ENCODE assay signal across 8 cellular contexts in genomic region chr3:101779808-101780366, GRCh38. TPM values are rescaled to one million over a fixed set of nuclear protein-coding genes. Genes with fewer than 3 reads are reported as not detected.
DNase-seq lines count a peak whose midpoint lies in the region; ATAC-seq, FAIRE-seq and TF ChIP-seq lines count a peak whose summit lies in the region.

No MANE protein-coding gene starts in this region.

- intact Hi-C loops in left lung (cut with DNase I): no loop called here

- peak overlapping the region; percentile 45 for H3K27ac ChIP-seq in astrocyte (ENCODE audit: low read depth, low read length)
- H3K27ac ChIP-seq in left lung: peak overlapping the region; percentile 81 to 89
- H3K27ac ChIP-seq in upper lobe of left lung: peak overlapping the region; percentile 81 to 92 (median 88)

- H3K9me3 ChIP-seq in astrocyte (ENCODE audit: insufficient read depth, low read depth, low read length): no peaks in the 10 kb centered on the region
- H3K9me3 ChIP-seq in left lung: no peaks in the 10 kb centered on the region
- no peaks in the 10 kb centered on the region for H3K9me3 ChIP-seq in upper lobe of left lung

- TF ChIP-seq CTCF in GM12875 (IDR thresholded peaks at IDR 0.05; ENCODE audit: borderline replicate concordance, insufficient read depth, low read depth, low read length): no peak
- TF ChIP-seq CTCF in astrocyte (IDR thresholded peaks at IDR 0.05; ENCODE audit: insufficient read depth, low read depth, low read length): no peak
- no peak for TF ChIP-seq CTCF in left lung (IDR thresholded peaks at IDR 0.05)
- no peak for TF ChIP-seq CTCF in upper lobe of left lung (IDR thresholded peaks at IDR 0.05)
- no peak for TF ChIP-seq CTCF in omental fat pad (IDR thresholded peaks at IDR 0.05)

- H3K4me3 ChIP-seq in GM12875 (ENCODE audit: low read depth, low read length) (peak overlapping the region; percentile 93), astrocyte (ENCODE audit: insufficient read depth, low read depth, low read length) (peak overlapping the region; percentile 82), left lung (peak overlapping the region; percentile 79 to 98), upper lobe of left lung (peak overlapping the region; percentile 79 to 85 (median 83))

- H3K4me1 ChIP-seq in astrocyte (ENCODE audit: insufficient read depth, low read length) (peaks cover 20% of the 10 kb centered on the region), left lung (peaks cover 6 to 45% of the 10 kb centered on the region in 2 donors), upper lobe of left lung (peaks cover 17 to 36% (median 31%) of the 10 kb centered on the region in 4 donors)

- peaks cover 15% of the 10 kb centered on the region for H3K36me3 ChIP-seq in astrocyte (ENCODE audit: insufficient read depth, low read length)
- H3K36me3 ChIP-seq in left lung: peaks cover 0 to 21% of the 10 kb centered on the region in 2 donors
- peaks cover 0 to 18% (median 9%) of the 10 kb centered on the region in 4 donors for H3K36me3 ChIP-seq in upper lobe of left lung

- peaks cover 5% of the 10 kb centered on the region for H4K20me1 ChIP-seq in astrocyte (ENCODE audit: insufficient read depth, low read length)

- FAIRE-seq in astrocyte (lab: Jason Lieb, UNC): no peak

- peak overlapping the region; percentile 45 for H3K27ac Mint-ChIP-seq in astrocyte (ENCODE audit: unreplicated experiment)

- H3K36me3 Mint-ChIP-seq in astrocyte (ENCODE audit: low read depth, unreplicated experiment): peaks cover 11% of the 10 kb centered on the region

- TF ChIP-seq POLR2A in upper lobe of left lung (IDR thresholded peaks at IDR 0.05): no peak

- no peak for ATAC-seq in left lung
- ATAC-seq in upper lobe of left lung (ENCODE audit: low FRiP score in 2 of 2): no peak
- no peak for ATAC-seq in omental fat pad (ENCODE audit: low FRiP score)

- H3K27me3 Mint-ChIP-seq in astrocyte (ENCODE audit: low read depth, unreplicated experiment): no peaks in the 10 kb centered on the region

- H3K79me2 ChIP-seq in astrocyte (ENCODE audit: insufficient read depth, low read length): peaks cover 33% of the 10 kb centered on the region

- peak overlapping the region; percentile 80 for H3K9ac ChIP-seq in astrocyte (ENCODE audit: low read length)

- no peaks in the 10 kb centered on the region for H3K9me3 Mint-ChIP-seq in astrocyte (ENCODE audit: unreplicated experiment)

- H3K27me3 ChIP-seq in astrocyte (ENCODE audit: insufficient read depth, low read length): no peaks in the 10 kb centered on the region
- H3K27me3 ChIP-seq in left lung: no peaks in the 10 kb centered on the region
- no peaks in the 10 kb centered on the region for H3K27me3 ChIP-seq in upper lobe of left lung

- H3K4me1 Mint-ChIP-seq in astrocyte (ENCODE audit: low read depth, unreplicated experiment): peaks cover 4% of the 10 kb centered on the region

- WGBS in upper lobe of left lung, 2 donors: 25 to 26% methylated on average over 7 to 9 of the region's 9 CpGs

- H2AFZ ChIP-seq in astrocyte (ENCODE audit: low read depth, low read length): peak overlapping the region; percentile 100

- H3K4me2 ChIP-seq in astrocyte (ENCODE audit: low read length): peak overlapping the region; percentile 96

- peak overlapping the region; percentile 98 for H3K4me3 Mint-ChIP-seq in astrocyte (ENCODE audit: unreplicated experiment)

- no peak for TF ChIP-seq EP300 in upper lobe of left lung (IDR thresholded peaks at IDR 0.05)

- DNase-seq in HuH-7.5 (ENCODE audit: low spot score): peak; percentile 34
- peak; percentile 7 for DNase-seq in astrocyte (ENCODE audit: low read depth)
- DNase-seq in left lung: no peak
- DNase-seq in upper lobe of left lung: no peak
- no peak for DNase-seq in stimulated activated CD4-positive, alpha-beta T cell treated with anti-CD3 and anti-CD28 coated beads, Interleukin-15, amount 100 ng/mL, for 24 hours
- DNase-seq in omental fat pad (ENCODE audit: low spot score): no peak
- no peak for DNase-seq in Kasumi-1 (lab: John Stamatoyannopoulos, UW)

RNA-seq across cellular contexts. Expression of gene NXPE3, which starts 0.9 kb away (rescaled TPM):
- 45.3 and 46.4 TPM in 2 replicates for total RNA-seq in astrocyte
- 10 to 100 TPM; 15.9 to 17.0 TPM for total RNA-seq in left lung
- total RNA-seq in upper lobe of left lung: 10 to 100 TPM in 5 of 6 donors, 1 to 10 TPM in 1; 7.2 to 16.8 (median 15.5) TPM
- total RNA-seq in omental fat pad: 10 to 100 TPM in 3 of 4 donors, 1 to 10 TPM in 1; 6.5 to 22.9 (median 10.7) TPM

RNA-seq across cellular contexts. Expression of gene CEP97, which starts 55.5 kb away (rescaled TPM):
- total RNA-seq in astrocyte: 10.1 and 11.5 TPM in 2 replicates
- total RNA-seq in left lung: 10 to 100 TPM in 1 of 2 donors, 1 to 10 TPM in 1; 8.5 to 11.2 TPM
- 10 to 100 TPM in 1 of 6 donors, 1 to 10 TPM in 5; 4.7 to 14.9 (median 7.7) TPM for total RNA-seq in upper lobe of left lung
- total RNA-seq in omental fat pad: 10 to 100 TPM in 1 of 4 donors, 1 to 10 TPM in 3; 5.0 to 10.2 (median 5.3) TPM

Comparison
In these comparisons a context has a peak if more than half of its experiments do, and no peak if none do; other contexts are left out.
1. DNase-seq: peak in HuH-7.5 (single experiment) and astrocyte (single experiment); none in left lung (0 of 2), upper lobe of left lung (0 of 2), stimulated activated CD4-positive, alpha-beta T cell treated with anti-CD3 and anti-CD28 coated beads, Interleukin-15, amount 100 ng/mL, for 24 hours (single experiment), omental fat pad (single experiment) and Kasumi-1 (0 of 2).
2. Peak in every context shown above with its lines, with median percentiles within 50 percentile points of each other: H3K4me3 ChIP-seq and H3K27ac ChIP-seq.